Comparison of ENCODE assay signal across 8 cellular contexts in genomic region chr4:140756292-140757219, GRCh38. TPM values are rescaled to one million over a fixed set of nuclear protein-coding genes. Genes with fewer than 3 reads are reported as not detected.
A peak's percentile ranks its signal among the peaks of the same experiment; 100 is the strongest.
DNase-seq lines count a peak whose midpoint lies in the region; ATAC-seq, FAIRE-seq and TF ChIP-seq lines count a peak whose summit lies in the region.

Gene TBC1D9 (minus strand): TSS chr4:140756385. CDS start chr4:140756045, 340 bp downstream.

- H3K9ac ChIP-seq in KMS-11 (peak within 1 kb of the TSS; percentile 91), PC-3 (ENCODE audit: low read length) (peak within 1 kb of the TSS; percentile 57)

- POLR2A ChIA-PET in PC-3 (lab: Charles Lee; ENCODE audit: unreplicated experiment), result interaction anchor here (0.6 kb wide), 3 partner anchors 79 to 388 kb away, joined by 3 to 6 read pairs (median 5); no protein-coding TSS in a partner anchor

- intact Hi-C loops in PC-3 (cut with micrococcal nuclease), result loop anchor here (5.0 to 10.0 kb wide), 2 partner anchors 119 to 382 kb away; partner anchors contain the start of gene SCOC

- H2AFZ ChIP-seq in GM23338, result peak within 1 kb of the TSS; percentile 13
- peak within 1 kb of the TSS; percentile 100 for H2AFZ ChIP-seq in KMS-11 (ENCODE audit: low read depth)
- H2AFZ ChIP-seq in PC-3 (ENCODE audit: low read length), result peak within 1 kb of the TSS; percentile 98

- no peaks in the 10 kb centered on the region for H3K36me3 ChIP-seq in GM23338 (ENCODE audit: insufficient read depth)
- no peaks in the 10 kb centered on the region for H3K36me3 ChIP-seq in KMS-11 (ENCODE audit: insufficient read depth)
- H3K36me3 ChIP-seq in PC-3 (ENCODE audit: low read depth, low read length), result no peaks in the 10 kb centered on the region
- H3K36me3 ChIP-seq in bronchial epithelial cell (ENCODE audit: control insufficient read depth, insufficient read depth, low read length), result no peaks in the 10 kb centered on the region

- H3K27ac Mint-ChIP-seq in GM23338, result no peak within 1 kb of the TSS

- TF ChIP-seq CTCF in GM23338 (conservative IDR thresholded peaks at IDR 0.05; ENCODE audit: low read depth in 2 of 2) (no peak), KMS-11 (conservative IDR thresholded peaks at IDR 0.05; ENCODE audit: low read depth, low read length) (0 out of 2 replicates have a peak, but pooled peaks have one; percentile 6), PC-3 (conservative IDR thresholded peaks at IDR 0.05; ENCODE audit: low read depth, low read length) (no peak), bronchial epithelial cell (IDR thresholded peaks at IDR 0.05; ENCODE audit: insufficient read depth, low read length, severe bottlenecking) (peak; percentile 19)

- H3K27me3 Mint-ChIP-seq in GM23338 (ENCODE audit: insufficient read depth, low read depth, poor library complexity), result peaks cover 39% of the 10 kb centered on the region

- H3K79me2 ChIP-seq in GM23338 (replicated peaks; ENCODE audit: insufficient read depth) (no peaks in the 10 kb centered on the region), KMS-11 (ENCODE audit: insufficient read depth, low read depth) (no peaks in the 10 kb centered on the region), PC-3 (ENCODE audit: low read length) (peaks cover 30% of the 10 kb centered on the region)

- H3K27me3 ChIP-seq in GM23338 (ENCODE audit: insufficient read depth) (peaks cover 94% of the 10 kb centered on the region), KMS-11 (ENCODE audit: insufficient read depth, low read depth) (no peaks in the 10 kb centered on the region), PC-3 (ENCODE audit: low read length) (no peaks in the 10 kb centered on the region), bronchial epithelial cell (ENCODE audit: control insufficient read depth, insufficient read depth, low read length) (no peaks in the 10 kb centered on the region)

- peaks cover 11% of the 10 kb centered on the region for H3K4me1 Mint-ChIP-seq in GM23338

- CTCF ChIA-PET in PC-3 (lab: Charles Lee), result interaction anchor here (0.6 to 0.9 kb wide), 3 partner anchors 14 to 108 kb away, joined by 5 to 10 read pairs (median 5); no protein-coding TSS in a partner anchor

- ATAC-seq in GM23338 (peak; percentile 82), PC-3 (peak; percentile 65)

- peak within 1 kb of the TSS; percentile 73 for H3K4me3 Mint-ChIP-seq in GM23338

- no peak within 1 kb of the TSS for H3K27ac ChIP-seq in GM23338 (ENCODE audit: low read depth)
- H3K27ac ChIP-seq in KMS-11, result peak within 1 kb of the TSS; percentile 75
- peak within 1 kb of the TSS; percentile 51 for H3K27ac ChIP-seq in PC-3 (ENCODE audit: low read length)

- H3K4me3 ChIP-seq in GM23338, result peak within 1 kb of the TSS; percentile 57
- H3K4me3 ChIP-seq in KMS-11 (IDR thresholded peaks at IDR 0.05; ENCODE audit: insufficient read depth, low read depth, low read length), result no peak within 1 kb of the TSS
- peak within 1 kb of the TSS; percentile 86 for H3K4me3 ChIP-seq in PC-3 (ENCODE audit: low read length)
- peak within 1 kb of the TSS; percentile 88 for H3K4me3 ChIP-seq in bronchial epithelial cell (ENCODE audit: low read depth, low read length)
- peak within 1 kb of the TSS; percentile 51 for H3K4me3 ChIP-seq in iPS-11a (ENCODE audit: low read depth, low read length)

- no peaks in the 10 kb centered on the region for H3F3A ChIP-seq in GM23338 (replicated peaks; ENCODE audit: low read depth)
- H3F3A ChIP-seq in PC-3 (ENCODE audit: low read length, unreplicated experiment), result no peaks in the 10 kb centered on the region

- DNase-seq in SIG-M5 treated with dmso at 0.1 percent for 504 hours (lab: John Stamatoyannopoulos, UW; ENCODE audit: unreplicated experiment), result peak; percentile 64
- DNase-seq in SIG-M5 (lab: John Stamatoyannopoulos, UW), result no peak
- peak; percentile 97 for DNase-seq in GM23338 (ENCODE audit: low spot score)
- peak; percentile 61 for DNase-seq in PC-3
- peak; percentile 98 for DNase-seq in bronchial epithelial cell (ENCODE audit: low read depth)
- peak; percentile 39 for DNase-seq in putamen (ENCODE audit: low spot score)

- H3K9me3 ChIP-seq in PC-3 (ENCODE audit: low read length), result no peaks in the 10 kb centered on the region

- H3K4me2 ChIP-seq in GM23338 (peak within 1 kb of the TSS; percentile 75), KMS-11 (peak within 1 kb of the TSS; percentile 98), PC-3 (ENCODE audit: low read length) (peak within 1 kb of the TSS; percentile 83)

- no peaks in the 10 kb centered on the region for H3K36me3 Mint-ChIP-seq in GM23338 (ENCODE audit: low read depth)

- H4K20me1 ChIP-seq in GM23338 (replicated peaks; ENCODE audit: insufficient read depth) (peaks cover 8% of the 10 kb centered on the region; the same call in 1 of the 2 replicates), KMS-11 (ENCODE audit: insufficient read depth) (no peaks in the 10 kb centered on the region), PC-3 (ENCODE audit: low read length) (no peaks in the 10 kb centered on the region)

- BruUV-seq in PC-3 (replicated peaks; lab: Mats Ljungman, UMichigan), result TSS peak; percentile 54

- H3K9me2 ChIP-seq in GM23338 (ENCODE audit: insufficient read depth) (no peaks in the 10 kb centered on the region), PC-3 (replicated peaks; ENCODE audit: low read length) (no peaks in the 10 kb centered on the region)

- FAIRE-seq in bronchial epithelial cell (lab: Jason Lieb, UNC), result no peak

- H3K4me1 ChIP-seq in GM23338 (ENCODE audit: insufficient read depth) (peaks cover 5% of the 10 kb centered on the region; the same call in 1 of the 2 replicates), KMS-11 (ENCODE audit: low read depth, poor library complexity, severe bottlenecking) (peaks cover 26% of the 10 kb centered on the region), PC-3 (ENCODE audit: insufficient read depth, low read length) (peaks cover 10% of the 10 kb centered on the region; the same call in 1 of the 2 replicates)

- H3K9me3 Mint-ChIP-seq in GM23338, result no peaks in the 10 kb centered on the region

TF ChIP-seq in GM23338, 12 proteins besides CTCF, POLR2A, EP300 and RAD21:
- TF ChIP-seq EZH2phosphoT487 (IDR thresholded peaks at IDR 0.05; ENCODE audit: unreplicated experiment) (no peak), ZNF331 (CRISPR knock-in tag; IDR thresholded peaks at IDR 0.05; ENCODE audit: low read depth) (no peak), NANOG (IDR thresholded peaks at IDR 0.05; ENCODE audit: borderline replicate concordance) (peak; percentile 43; the same call in 1 of the 2 replicates), CREB1 (CRISPR knock-in tag; IDR thresholded peaks at IDR 0.05; ENCODE audit: low read depth) (peak; percentile 77), STAT1 (IDR thresholded peaks at IDR 0.05; ENCODE audit: unreplicated experiment) (no peak), REST (IDR thresholded peaks at IDR 0.05; ENCODE audit: unreplicated experiment) (no peak), ETS1 (IDR thresholded peaks at IDR 0.05) (no peak), POLR2AphosphoS5 (IDR thresholded peaks at IDR 0.05; ENCODE audit: low read depth) (0 out of 2 replicates have a peak, but pooled peaks have one; percentile 22)
TF ChIP-seq in GM23338: peak in this region for 3.

RNA-seq across cellular contexts. Expression of gene TBC1D9, which starts in this region (rescaled TPM):
- total RNA-seq in GM23338 (2014; rRNA removed; shearing (Covaris generic)), result 0.56 and 0.66 TPM in 2 replicates
- polyA plus RNA-seq in GM23338 (2016; fragmentation: Nextera tagmentation; extraction: Ambion mirVana), result 0.03 and 0.19 TPM in 2 replicates
- total RNA-seq in PC-3 (2014; rRNA removed) (11.2 and 12.7 TPM in 2 replicates), bronchial epithelial cell (17.1 and 22.4 TPM in 2 replicates)

Comparison
In these comparisons a context has a peak if more than half of its experiments do, and no peak if none do; other contexts are left out.
1. Peak in DNase-seq, ATAC-seq, H3K4me3 ChIP-seq and H3K4me2 ChIP-seq in GM23338; RNA of the gene not detected or under 1 TPM.
2. H2AFZ ChIP-seq: peak in every context shown above with its lines; median percentile 100 in KMS-11; 98 in PC-3; 13 in GM23338.
3. CTCF ChIP-seq: peak in KMS-11 (single experiment) and bronchial epithelial cell (single experiment); none in GM23338 (0 of 2) and PC-3 (single experiment).
4. Peak in every context shown above with its lines, with median percentiles within 50 percentile points of each other: H3K4me2 ChIP-seq.